ENCODE assay signal across 1 cellular context in genomic region chr5:38789777-38790176, GRCh38.
TF ChIP-seq lines count a peak whose summit lies in the region.

No MANE protein-coding gene starts in this region.

TF ChIP-seq in GM23338, 12 proteins besides CTCF, POLR2A, EP300 and RAD21 (continued from another document):
- no peak for TF ChIP-seq ZNF462 (CRISPR knock-in tag; IDR thresholded peaks at IDR 0.05)
